8 cellular contexts compared by ENCODE assay signal in genomic region chr1:111739222-111739983, GRCh38. TPM values are rescaled to one million over a fixed set of nuclear protein-coding genes. Genes with fewer than 3 reads are reported as not detected.
DNase-seq lines count a peak whose midpoint lies in the region; ATAC-seq, FAIRE-seq and TF ChIP-seq lines count a peak whose summit lies in the region.

TSS of gene INKA2 (minus strand) at chr1:111739395. CDS start at chr1:111739242, 153 bp downstream.

- H3K79me2 ChIP-seq in astrocyte (ENCODE audit: insufficient read depth, low read length) (no peaks in the 10 kb centered on the region), hepatocyte (peaks cover 5% of the 10 kb centered on the region)

- peaks cover 38% of the 10 kb centered on the region for H3K4me1 ChIP-seq in astrocyte (ENCODE audit: insufficient read depth, low read length)
- peaks cover 14% of the 10 kb centered on the region for H3K4me1 ChIP-seq in hepatocyte (ENCODE audit: insufficient read depth)

- H3K4me2 ChIP-seq in astrocyte (ENCODE audit: low read length) (peak within 1 kb of the TSS; percentile 96), hepatocyte (peak within 1 kb of the TSS; percentile 100)

- no peak for FAIRE-seq in astrocyte (lab: Jason Lieb, UNC)

- peaks cover 46% of the 10 kb centered on the region for H3K27me3 Mint-ChIP-seq in T-helper 2 cell treated with Interferon-gamma antibody and Interleukin-4, amounts not matched to agents 5 μg/mL and 100 μg/mL, for 36 hours (ENCODE audit: low read depth)
- H3K27me3 Mint-ChIP-seq in astrocyte (ENCODE audit: low read depth, unreplicated experiment): peaks cover 12% of the 10 kb centered on the region

- H3K9me2 ChIP-seq in hepatocyte (replicated peaks; ENCODE audit: insufficient read depth): no peaks in the 10 kb centered on the region

- H3K27ac Mint-ChIP-seq in T-helper 2 cell treated with Interferon-gamma antibody and Interleukin-4, amounts not matched to agents 5 μg/mL and 100 μg/mL, for 36 hours: peak within 1 kb of the TSS; percentile 87
- H3K27ac Mint-ChIP-seq in astrocyte (ENCODE audit: unreplicated experiment): peak within 1 kb of the TSS; percentile 92

- H3K27ac ChIP-seq in astrocyte (ENCODE audit: low read depth, low read length) (peak within 1 kb of the TSS; percentile 11), hepatocyte (peak within 1 kb of the TSS; percentile 83)

- H4K20me1 ChIP-seq in astrocyte (ENCODE audit: insufficient read depth, low read length) (peaks cover 8% of the 10 kb centered on the region), hepatocyte (ENCODE audit: insufficient read depth, poor library complexity, severe bottlenecking) (peaks cover 4% of the 10 kb centered on the region)

- H3K36me3 ChIP-seq in astrocyte (ENCODE audit: insufficient read depth, low read length) (no peaks in the 10 kb centered on the region), hepatocyte (replicated peaks; ENCODE audit: insufficient read depth, low read depth) (no peaks in the 10 kb centered on the region)

- no peaks in the 10 kb centered on the region for H3K36me3 Mint-ChIP-seq in T-helper 2 cell treated with Interferon-gamma antibody and Interleukin-4, amounts not matched to agents 5 μg/mL and 100 μg/mL, for 36 hours (ENCODE audit: low read depth)
- no peaks in the 10 kb centered on the region for H3K36me3 Mint-ChIP-seq in astrocyte (ENCODE audit: low read depth, unreplicated experiment)

- H3K9me3 ChIP-seq in astrocyte (ENCODE audit: insufficient read depth, low read depth, low read length): no peaks in the 10 kb centered on the region
- H3K9me3 ChIP-seq in hepatocyte (ENCODE audit: low read depth): no peaks in the 10 kb centered on the region

- H3K4me3 ChIP-seq in astrocyte (ENCODE audit: insufficient read depth, low read depth, low read length): peak within 1 kb of the TSS; percentile 65
- peak within 1 kb of the TSS; percentile 37 for H3K4me3 ChIP-seq in hepatocyte

- ATAC-seq in GM18502 (IDR thresholded peaks at IDR 0.05; ENCODE audit: poor library complexity, unreplicated experiment) (peak; percentile 85), HG02884 (IDR thresholded peaks at IDR 0.05; ENCODE audit: unreplicated experiment) (peak; percentile 85)

- peak; percentile 95 for DNase-seq in NCI-H146 (lab: John Stamatoyannopoulos, UW)
- peak; percentile 86 for DNase-seq in T-helper 2 cell treated with Interferon-gamma antibody and Interleukin-4, amounts not matched to agents 5 μg/mL and 100 μg/mL, for 36 hours (ENCODE audit: low spot score)
- DNase-seq in astrocyte (ENCODE audit: low read depth): peak; percentile 69
- DNase-seq in hepatocyte (ENCODE audit: low spot score): peak; percentile 89
- peak; percentile 96 for DNase-seq in retina
- DNase-seq in epidermal melanocyte (ENCODE audit: insufficient read length, low spot score): no peak

- TF ChIP-seq CTCF in astrocyte (IDR thresholded peaks at IDR 0.05; ENCODE audit: insufficient read depth, low read depth, low read length) (no peak), hepatocyte (IDR thresholded peaks at IDR 0.05; ENCODE audit: poor library complexity) (no peak)

- H3K4me3 Mint-ChIP-seq in T-helper 2 cell treated with Interferon-gamma antibody and Interleukin-4, amounts not matched to agents 5 μg/mL and 100 μg/mL, for 36 hours: peak within 1 kb of the TSS; percentile 93
- peak within 1 kb of the TSS; percentile 92 for H3K4me3 Mint-ChIP-seq in astrocyte (ENCODE audit: unreplicated experiment)

- H3K9me3 Mint-ChIP-seq in T-helper 2 cell treated with Interferon-gamma antibody and Interleukin-4, amounts not matched to agents 5 μg/mL and 100 μg/mL, for 36 hours: no peaks in the 10 kb centered on the region
- H3K9me3 Mint-ChIP-seq in astrocyte (ENCODE audit: unreplicated experiment): no peaks in the 10 kb centered on the region

- H2AFZ ChIP-seq in astrocyte (ENCODE audit: low read depth, low read length) (peak within 1 kb of the TSS; percentile 94), hepatocyte (peak within 1 kb of the TSS; percentile 97)

- H3K9ac ChIP-seq in astrocyte (ENCODE audit: low read length): peak within 1 kb of the TSS; percentile 76

- WGBS in hepatocyte (ENCODE audit: low lambda C conversion rate, missing lambda C conversion rate): 1% methylated on average over 59 of the region's 65 CpGs

- no peaks in the 10 kb centered on the region for H3K27me3 ChIP-seq in astrocyte (ENCODE audit: insufficient read depth, low read length)
- H3K27me3 ChIP-seq in hepatocyte: peaks cover 26% of the 10 kb centered on the region

- H3K4me1 Mint-ChIP-seq in T-helper 2 cell treated with Interferon-gamma antibody and Interleukin-4, amounts not matched to agents 5 μg/mL and 100 μg/mL, for 36 hours (ENCODE audit: low read depth): peaks cover 17% of the 10 kb centered on the region
- peaks cover 19% of the 10 kb centered on the region for H3K4me1 Mint-ChIP-seq in astrocyte (ENCODE audit: low read depth, unreplicated experiment)

RNA-seq across cellular contexts. Expression of gene INKA2, which starts in this region (rescaled TPM):
- total RNA-seq in astrocyte (7.3 and 12.6 TPM in 2 replicates), hepatocyte (0.44 and 3.2 TPM in 2 replicates)
- polyA plus RNA-seq in hepatocyte: 1.8 and 3.4 TPM in 2 replicates
